ENCODE assay signal across 34 cellular contexts in the genomic region with DNA sequence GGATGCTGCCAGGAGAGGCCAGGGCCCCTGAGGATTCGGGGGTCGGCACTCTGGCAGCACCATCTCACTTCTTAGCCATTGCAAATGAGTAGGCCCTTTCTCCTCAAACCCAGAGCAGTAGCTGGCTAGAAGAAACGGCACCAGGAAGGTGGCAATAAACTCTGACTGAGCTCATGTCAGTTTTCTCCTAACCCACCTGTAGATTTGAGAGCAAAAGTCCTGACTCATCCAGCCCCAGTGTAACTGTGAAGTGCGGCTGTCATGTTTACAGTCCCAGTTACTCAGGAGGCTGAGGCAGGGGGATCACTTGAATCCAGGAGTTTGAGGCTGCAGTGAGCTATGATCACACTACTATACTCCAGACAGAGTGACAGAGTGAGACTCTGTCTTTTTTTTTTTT. TPM values are rescaled to one million over a fixed set of nuclear protein-coding genes. Genes with fewer than 3 reads are reported as not detected.
"Had no signal": no experiment of that assay in that cellular context is flagged by ENCODE, and none has a peak within 500 bp of the region (broad histone marks: within the 10 kb centered on the region; RNA-seq: fewer than 3 reads in every experiment).

No MANE protein-coding gene starts in this region.

- H3K27ac ChIP-seq: brain microvascular endothelial cell, coronary artery, gastroesophageal sphincter, neutrophil, prostate gland, sigmoid colon, stomach, suprapubic skin, tibial artery, upper lobe of right lung had no signal

- H3K4me3 ChIP-seq: coronary artery, gastroesophageal sphincter, prostate gland, sigmoid colon, stomach, suprapubic skin, tibial artery, upper lobe of right lung had no signal

- H3K36me3 Mint-ChIP-seq: mesothelial cell of epicardium had no signal

- ATAC-seq: activated CD8-positive, alpha-beta T cell treated with anti-CD3 and anti-CD28 coated beads, Interleukin-2, amount 10 ng/mL, durations not matched to agents 7 days and 5 days; effector memory CD8-positive, alpha-beta T cell; gastroesophageal sphincter; left colon; stimulated activated memory B cell treated with anti-CD40 and anti-IgM and Interleukin-4, amounts not matched to agents 10 μg/mL and 1 μg/mL and 100 μg/mL, for 72 hours; upper lobe of right lung had no signal

- H3K4me3 Mint-ChIP-seq: activated CD4-positive, alpha-beta T cell treated with anti-CD3 and anti-CD28 coated beads, Interleukin-2, amount 10 ng/mL, durations not matched to agents 7 days and 5 days; activated CD8-positive, alpha-beta T cell treated with anti-CD3 and anti-CD28 coated beads, Interleukin-2, amount 10 ng/mL, durations not matched to agents 7 days and 5 days; effector memory CD8-positive, alpha-beta T cell; mesothelial cell of epicardium; stimulated activated memory B cell treated with anti-CD40 and anti-IgM and Interleukin-4, amounts not matched to agents 10 μg/mL and 1 μg/mL and 100 μg/mL, for 72 hours had no signal

- DNase-seq: activated CD4-positive, alpha-beta T cell treated with anti-CD3 and anti-CD28 coated beads for 1 hour; activated CD4-positive, alpha-beta T cell treated with anti-CD3 and anti-CD28 coated beads, Interleukin-2, amount 10 ng/mL, durations not matched to agents 7 days and 5 days; activated CD8-positive, alpha-beta T cell treated with anti-CD3 and anti-CD28 coated beads, Interleukin-2, amount 10 ng/mL, durations not matched to agents 7 days and 5 days; activated naive CD4-positive, alpha-beta T cell; amniotic stem cell; brain microvascular endothelial cell; effector memory CD8-positive, alpha-beta T cell; hippocampal formation; immature natural killer cell; kidney; left colon; mammary epithelial cell; naive B cell; nephron progenitor cell; sigmoid colon; small intestine; stimulated activated CD4-positive, alpha-beta T cell treated with anti-CD3 and anti-CD28 coated beads, Interleukin-1b, Interleukin-23, amount 100 ng/mL, for 48 hours; stimulated activated CD4-positive, alpha-beta T cell treated with anti-CD3 and anti-CD28 coated beads, Interleukin-4, amount 100 ng/mL, for 4 hours; stimulated activated CD8-positive, alpha-beta memory T cell treated with anti-CD3 and anti-CD28 coated beads, Interleukin-4, amount 100 ng/mL, for 48 hours; stomach; SW 1271; T-helper 2 cell; upper lobe of right lung had no signal

- H3K36me3 ChIP-seq: brain microvascular endothelial cell, gastroesophageal sphincter, neutrophil, prostate gland, sigmoid colon, stomach, suprapubic skin, tibial artery, upper lobe of right lung had no signal

- H3K27ac Mint-ChIP-seq: activated CD4-positive, alpha-beta T cell treated with anti-CD3 and anti-CD28 coated beads, Interleukin-2, amount 10 ng/mL, durations not matched to agents 7 days and 5 days; activated CD8-positive, alpha-beta T cell treated with anti-CD3 and anti-CD28 coated beads, Interleukin-2, amount 10 ng/mL, durations not matched to agents 7 days and 5 days; effector memory CD8-positive, alpha-beta T cell; immature natural killer cell; mesothelial cell of epicardium; nephron progenitor cell; stimulated activated memory B cell treated with anti-CD40 and anti-IgM and Interleukin-4, amounts not matched to agents 10 μg/mL and 1 μg/mL and 100 μg/mL, for 72 hours had no signal

- H3K27me3 ChIP-seq: brain microvascular endothelial cell, sigmoid colon had no signal

- H3K9me3 ChIP-seq: gastroesophageal sphincter, neutrophil, prostate gland, sigmoid colon, stomach, suprapubic skin, tibial artery, upper lobe of right lung had no signal

- H3K27me3 Mint-ChIP-seq: activated CD4-positive, alpha-beta T cell treated with anti-CD3 and anti-CD28 coated beads, Interleukin-2, amount 10 ng/mL, durations not matched to agents 7 days and 5 days; effector memory CD8-positive, alpha-beta T cell; naive B cell; stimulated activated memory B cell treated with anti-CD40 and anti-IgM and Interleukin-4, amounts not matched to agents 10 μg/mL and 1 μg/mL and 100 μg/mL, for 72 hours had no signal

- H3K9me3 Mint-ChIP-seq: activated CD4-positive, alpha-beta T cell treated with anti-CD3 and anti-CD28 coated beads, Interleukin-2, amount 10 ng/mL, durations not matched to agents 7 days and 5 days; effector memory CD8-positive, alpha-beta T cell; immature natural killer cell; mesothelial cell of epicardium; naive B cell; nephron progenitor cell; stimulated activated memory B cell treated with anti-CD40 and anti-IgM and Interleukin-4, amounts not matched to agents 10 μg/mL and 1 μg/mL and 100 μg/mL, for 72 hours had no signal

- H3K4me1 Mint-ChIP-seq: immature natural killer cell had no signal

RNA-seq across cellular contexts. Expression of gene ZC3H12D, which starts 35.8 kb away (rescaled TPM):
- total RNA-seq: endothelial cell of umbilical vein, osteocyte had no signal
- polyA plus RNA-seq: immature natural killer cell had no signal

RNA-seq across cellular contexts. Expression of gene SUMO4, which starts 49.0 kb away (rescaled TPM):
- polyA plus RNA-seq: fibroblast of lung, small intestine, stomach had no signal
